26 cellular contexts compared by ENCODE assay signal in the genomic region with DNA sequence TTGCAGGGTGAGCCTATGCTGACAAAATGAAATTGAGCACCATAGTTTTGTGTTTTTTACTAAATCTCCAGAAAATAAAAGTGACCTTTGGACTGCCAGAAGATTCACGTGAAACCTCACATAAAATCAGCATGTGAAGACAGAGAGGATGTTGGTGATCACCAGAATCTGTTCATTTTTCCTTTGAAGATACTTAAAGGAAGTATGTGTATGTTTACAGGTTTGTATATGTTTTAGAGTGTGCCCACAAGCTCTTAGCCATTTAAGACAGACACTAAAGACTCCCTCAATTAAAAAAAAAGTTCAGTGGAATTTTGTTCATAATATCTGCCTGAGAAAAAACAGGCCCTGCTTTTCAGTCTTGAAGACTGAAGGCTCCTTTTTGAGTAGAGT. TPM values are rescaled to one million over a fixed set of nuclear protein-coding genes. Genes with fewer than 3 reads are reported as not detected.
DNase-seq lines count a peak whose midpoint lies in the region; ATAC-seq, FAIRE-seq and TF ChIP-seq lines count a peak whose summit lies in the region.
"Had no signal": no experiment of that assay in that cellular context is flagged by ENCODE, and none has a peak within 500 bp of the region (broad histone marks: within the 10 kb centered on the region; RNA-seq: fewer than 3 reads in every experiment).

No MANE protein-coding gene starts in this region.

- H3K27me3 Mint-ChIP-seq in Calu3 (ENCODE audit: unreplicated experiment) (no peaks in the 10 kb centered on the region), T-helper 17 cell (no peaks in the 10 kb centered on the region)
- H3K27me3 Mint-ChIP-seq: memory B cell; stimulated activated naive CD8-positive, alpha-beta T cell treated with anti-CD3 and anti-CD28 coated beads, Interleukin-15, Interleukin-2, amounts not matched to agents 100 ng/mL and 50 ng/mL, for 24 hours had no signal

- no peaks in the 10 kb centered on the region for H3K9me3 ChIP-seq in SK-N-SH
- H3K9me3 ChIP-seq in T-helper 17 cell (ENCODE audit: control insufficient read depth, low read length, poor library complexity, severe bottlenecking), result no peaks in the 10 kb centered on the region
- H3K9me3 ChIP-seq in pancreas, result no peaks in the 10 kb centered on the region
- H3K9me3 ChIP-seq: BE2C, body of pancreas, transverse colon had no signal

- H3K4me3 ChIP-seq in SK-N-SH (ENCODE audit: low read depth in 2 of 2, low read length in 1 of 2) (no peak overlapping the region), pancreas (no peak overlapping the region)
- H3K4me3 ChIP-seq: body of pancreas, transverse colon had no signal

- H3K4me1 Mint-ChIP-seq in Calu3 (ENCODE audit: low read depth, unreplicated experiment) (peaks cover 72% of the 10 kb centered on the region), T-helper 17 cell (peaks cover 10% of the 10 kb centered on the region)

- no peaks in the 10 kb centered on the region for H3K79me2 ChIP-seq in SK-N-SH (ENCODE audit: insufficient read depth)

- peaks cover 0 to 39% of the 10 kb centered on the region in 2 experiments; a peak in 3 of 4 replicates for H3K4me1 ChIP-seq in SK-N-SH (ENCODE audit: control insufficient read depth in 1 of 2, insufficient read depth in 2 of 2, low read depth in 1 of 2, low read length in 1 of 2)
- H3K4me1 ChIP-seq in foreskin keratinocyte, result peaks cover 50% of the 10 kb centered on the region
- H3K4me1 ChIP-seq in pancreas, result no peaks in the 10 kb centered on the region
- H3K4me1 ChIP-seq: BE2C, body of pancreas had no signal

- H3K27me3 ChIP-seq in SK-N-SH (ENCODE audit: insufficient read depth) (no peaks in the 10 kb centered on the region), foreskin keratinocyte (no peaks in the 10 kb centered on the region), pancreas (no peaks in the 10 kb centered on the region)
- H3K27me3 ChIP-seq: BE2C, body of pancreas, transverse colon had no signal

- H3K27ac Mint-ChIP-seq in Calu3 (ENCODE audit: unreplicated experiment), result peak overlapping the region; percentile 13
- H3K27ac Mint-ChIP-seq in T-helper 17 cell, result peak overlapping the region; percentile 11
- H3K27ac Mint-ChIP-seq: memory B cell; natural killer cell; stimulated activated naive CD8-positive, alpha-beta T cell treated with anti-CD3 and anti-CD28 coated beads, Interleukin-15, Interleukin-2, amounts not matched to agents 100 ng/mL and 50 ng/mL, for 24 hours had no signal

- POLR2A ChIA-PET in SK-N-SH (lab: Yijun Ruan, JAX), result no interaction called here

- TF ChIP-seq RAD21 in SK-N-SH (IDR thresholded peaks at IDR 0.05; ENCODE audit: low read length), result no peak

- H3K36me3 Mint-ChIP-seq in Calu3 (ENCODE audit: insufficient read depth, unreplicated experiment) (peaks cover 61% of the 10 kb centered on the region), T-helper 17 cell (ENCODE audit: low read depth) (no peaks in the 10 kb centered on the region)
- H3K36me3 Mint-ChIP-seq: natural killer cell had no signal

- no peak for FAIRE-seq in pancreas (lab: Jason Lieb, UNC)

- CTCF ChIA-PET in SK-N-SH (lab: Yijun Ruan, JAX), result interaction anchor here (1.4 kb wide), 1 partner anchor 16 kb away, joined by 3 read pairs; no protein-coding TSS in a partner anchor
- CTCF ChIA-PET in Calu3 (lab: Charles Lee), result interaction anchor here (1.4 to 3.4 kb wide), 2 partner anchors 33 to 52 kb away, joined by 4 to 37 read pairs; a partner anchor contains a TSS

- no peak overlapping the region for H3K4me3 Mint-ChIP-seq in Calu3 (ENCODE audit: low read depth, unreplicated experiment)
- H3K4me3 Mint-ChIP-seq in T-helper 17 cell, result no peak overlapping the region
- H3K4me3 Mint-ChIP-seq: memory B cell; natural killer cell; stimulated activated naive CD8-positive, alpha-beta T cell treated with anti-CD3 and anti-CD28 coated beads, Interleukin-15, Interleukin-2, amounts not matched to agents 100 ng/mL and 50 ng/mL, for 24 hours had no signal

- peaks cover 41% of the 10 kb centered on the region for H3F3A ChIP-seq in SK-N-SH (replicated peaks; ENCODE audit: insufficient read depth)

- intact Hi-C loops in Calu3 (cut with micrococcal nuclease; ENCODE audit: unreplicated experiment), result loop anchor here (5.0 kb wide), 1 partner anchor 37 kb away; no protein-coding TSS in a partner anchor
- intact Hi-C loops in pancreas (cut with DNase I), result no loop called here

- no peaks in the 10 kb centered on the region for H3K9me2 ChIP-seq in SK-N-SH

- no peaks in the 10 kb centered on the region for H4K20me1 ChIP-seq in SK-N-SH (ENCODE audit: insufficient read depth)

- no peak overlapping the region; the same call in 1 of the 2 replicates for H3K9ac ChIP-seq in SK-N-SH

- TF ChIP-seq CTCF in SK-N-SH (IDR thresholded peaks at IDR 0.05), result no peak
- no peak for TF ChIP-seq CTCF in Calu3 (IDR thresholded peaks at IDR 0.05; ENCODE audit: unreplicated experiment)
- no peak for TF ChIP-seq CTCF in foreskin keratinocyte (conservative IDR thresholded peaks at IDR 0.05)
- TF ChIP-seq CTCF in pancreas (IDR thresholded peaks at IDR 0.05), result no peak

- no peak for DNase-seq in SK-N-SH
- DNase-seq in Calu3, result no peak
- DNase-seq in T-helper 17 cell, result no peak
- no peak for DNase-seq in foreskin keratinocyte
- no peak for DNase-seq in NCI-H69 (lab: John Stamatoyannopoulos, UW)
- DNase-seq in pancreas, result no peak
- DNase-seq: activated effector memory CD4-positive, alpha-beta T cell treated with anti-CD3 and anti-CD28 coated beads, Interleukin-2, amount 50 U/mL, for 16 hours; BE2C; hypothalamus; Kasumi-1; kidney glomerular epithelial cell; natural killer cell; NCI-H2107; NCI-H526; posterior cingulate gyrus; Right ventricle myocardium superior; stimulated activated CD4-positive, alpha-beta T cell treated with anti-CD3 and anti-CD28 coated beads, Interleukin-2, amount 100 ng/mL, for 48 hours; transverse colon; WERI-Rb-1 had no signal

- H2AFZ ChIP-seq in SK-N-SH (ENCODE audit: low read depth), result no peak overlapping the region

- H3K9me3 Mint-ChIP-seq in Calu3 (ENCODE audit: low read depth, unreplicated experiment), result no peaks in the 10 kb centered on the region
- H3K9me3 Mint-ChIP-seq: memory B cell; natural killer cell; stimulated activated naive CD8-positive, alpha-beta T cell treated with anti-CD3 and anti-CD28 coated beads, Interleukin-15, Interleukin-2, amounts not matched to agents 100 ng/mL and 50 ng/mL, for 24 hours had no signal

- peak overlapping the region in 1 of 2 experiments; percentile 76; a peak in 2 of 4 replicates for H3K27ac ChIP-seq in SK-N-SH (ENCODE audit: low read depth in 2 of 2, low read length in 1 of 2)
- H3K27ac ChIP-seq in foreskin keratinocyte, result peak overlapping the region; percentile 96
- no peak overlapping the region for H3K27ac ChIP-seq in pancreas
- H3K27ac ChIP-seq: 22Rv1, body of pancreas, WERI-Rb-1 had no signal

- 91% methylated on average over 1 of the region's 1 CpG for whole genome bisulfite sequencing in SK-N-SH (ENCODE audit: low lambda C conversion rate)
- WGBS in pancreas, 2 donors, result 86 to 87% methylated on average over 1 of the region's 1 CpG

- TF ChIP-seq EP300 in SK-N-SH (IDR thresholded peaks at IDR 0.05; ENCODE audit: borderline replicate concordance in 1 of 2, low read depth in 1 of 2, low read length in 1 of 2), result no peak

- H3K36me3 ChIP-seq in SK-N-SH (replicated peaks in 1 of 2; ENCODE audit: control insufficient read depth in 1 of 2, insufficient read depth in 2 of 2, low read length in 1 of 2) (peaks cover 0 to 2% of the 10 kb centered on the region in 2 experiments), pancreas (no peaks in the 10 kb centered on the region)
- H3K36me3 ChIP-seq: BE2C, transverse colon, WERI-Rb-1 had no signal

- BruUV-seq in Calu3 (replicated peaks; lab: Mats Ljungman, UMichigan), result no TSS peak

- H3K4me2 ChIP-seq in SK-N-SH, result peak overlapping the region; percentile 20

- no peak for ATAC-seq in SK-N-SH treated with all-trans-retinoic acid at 6 μM for 48 hours
- peak; percentile 40 for ATAC-seq in T-helper 17 cell
- ATAC-seq in foreskin keratinocyte, result no peak
- ATAC-seq in HG02938 (IDR thresholded peaks at IDR 0.05; ENCODE audit: unreplicated experiment), result no peak
- ATAC-seq in pancreas, result no peak
- ATAC-seq: body of pancreas, natural killer cell had no signal

TF ChIP-seq in SK-N-SH treated with all-trans-retinoic acid at 6 μM for 48 hours, 23 proteins besides CTCF, POLR2A, EP300 and RAD21 (continues in another document):
- no peak for TF ChIP-seq TCF4 (CRISPR knock-in tag; IDR thresholded peaks at IDR 0.05; ENCODE audit: borderline replicate concordance)
- TF ChIP-seq ZNF8 (CRISPR knock-in tag; IDR thresholded peaks at IDR 0.05), result no peak

RNA-seq across cellular contexts. Expression of a gene that starts 25.9 kb away (rescaled TPM):
- polyA plus RNA-seq in SK-N-SH (2012; rRNA removed) (68.4 and 90.9 TPM in 2 replicates), foreskin keratinocyte (47.4 and 59.5 TPM in 2 replicates), pancreas (10 to 100 TPM; 17.9 to 34.5 TPM)
- polyA plus RNA-seq in SK-N-SH (2012; cell fraction: cytosol; rRNA removed), result 85.1 and 94.5 TPM in 2 replicates
- polyA plus RNA-seq in SK-N-SH (2012; cell fraction: nucleus; rRNA removed), result 82.2 and 158 TPM in 2 replicates
- total RNA-seq in Calu3 (2022) (60.2 and 60.5 TPM in 2 replicates), T-helper 17 cell (100 to 1,000 TPM; 135 to 141 TPM), foreskin keratinocyte (65.7 and 73.9 TPM in 2 replicates), pancreas (10 to 100 TPM; 21.6 to 29.1 (median 26.2) TPM)

RNA-seq across cellular contexts. Expression of a gene that starts 52.4 kb away (rescaled TPM):
- polyA plus RNA-seq in SK-N-SH (2012; rRNA removed) (12.7 and 16.1 TPM in 2 replicates), foreskin keratinocyte (6.2 and 7.2 TPM in 2 replicates), pancreas (1 to 10 TPM in 1 of 2 donors, under 1 TPM in 1; 0.96 to 1.1 TPM)
- 8.0 and 9.6 TPM in 2 replicates for polyA plus RNA-seq in SK-N-SH (2012; cell fraction: cytosol; rRNA removed)
- polyA plus RNA-seq in SK-N-SH (2012; cell fraction: nucleus; rRNA removed), result 8.2 and 12.0 TPM in 2 replicates
- total RNA-seq in Calu3 (2022) (742 and 748 TPM in 2 replicates), T-helper 17 cell (under 1 TPM; 0.02 to 0.26 TPM), foreskin keratinocyte (9.3 and 14.2 TPM in 2 replicates), pancreas (10 to 100 TPM in 1 of 6 donors, 1 to 10 TPM in 5; 1.9 to 11.0 (median 3.6) TPM)
- total RNA-seq: T-helper 1 cell treated with Interleukin-12 subunit alpha and Interleukin-12 subunit beta and Interleukin-4 antibody, amounts not matched to agents 30 ng/mL and 1 ng/mL, for 36 hours had no signal

RNA-seq across cellular contexts. Expression of a gene that starts 53.5 kb away (rescaled TPM):
- polyA plus RNA-seq in SK-N-SH (2012; rRNA removed) (1.6 and 1.7 TPM in 2 replicates), foreskin keratinocyte (0.13 and 0.26 TPM in 2 replicates), pancreas (1 to 10 TPM; 1.6 to 6.4 TPM)
- polyA plus RNA-seq in SK-N-SH (2012; cell fraction: cytosol; rRNA removed), result 1.4 TPM in 2 replicates
- 3.5 and 4.8 TPM in 2 replicates for polyA plus RNA-seq in SK-N-SH (2012; cell fraction: nucleus; rRNA removed)
- total RNA-seq in Calu3 (2022) (5.2 and 5.3 TPM in 2 replicates), T-helper 17 cell (1 to 10 TPM; 3.1 to 5.1 TPM), foreskin keratinocyte (0.61 and 0.63 TPM in 2 replicates), pancreas (1 to 10 TPM; 1.8 to 4.6 (median 3.0) TPM)

Comparison
In these comparisons a context has a peak if more than half of its experiments do, and no peak if none do; other contexts are left out.
1. RNA of a gene that starts 52.4 kb away (total RNA-seq): 742 to 748 TPM in Calu3; 9.3 to 14.2 TPM in foreskin keratinocyte, 1.9 to 11.0 TPM in pancreas and 0.02 to 0.26 TPM in T-helper 17 cell; every median in the first group is over 10 times any median in the second.